In genomic region chr6:45710304-45710821, GRCh38 we compare ENCODE assay signal across 10 cellular contexts.
DNase-seq lines count a peak whose midpoint lies in the region; ATAC-seq, FAIRE-seq and TF ChIP-seq lines count a peak whose summit lies in the region.
"Had no signal": no experiment of that assay in that cellular context is flagged by ENCODE, and none has a peak within 500 bp of the region (broad histone marks: within the 10 kb centered on the region; RNA-seq: fewer than 3 reads in every experiment).

No MANE protein-coding gene starts in this region.

- TF ChIP-seq CTCF in KMS-11 (conservative IDR thresholded peaks at IDR 0.05; ENCODE audit: low read depth, low read length) = no peak

- no peaks in the 10 kb centered on the region for H3K9me3 Mint-ChIP-seq in activated T-helper 1 cell treated with anti-CD3 and anti-CD28 coated beads, Interleukin-12 subunit alpha, Interleukin-12 subunit beta, Interleukin-2, Interleukin-4 antibody, amounts not matched to agents 30 ng/mL and 10 ng/mL and 1 ng/mL, durations not matched to agents 14 hours and 24 hours and 36 hours

- H3K27ac Mint-ChIP-seq in activated T-helper 1 cell treated with anti-CD3 and anti-CD28 coated beads, Interleukin-12 subunit alpha, Interleukin-12 subunit beta, Interleukin-2, Interleukin-4 antibody, amounts not matched to agents 30 ng/mL and 10 ng/mL and 1 ng/mL, durations not matched to agents 14 hours and 24 hours and 36 hours = peak overlapping the region; percentile 85

- H3K4me2 ChIP-seq in KMS-11 = peak overlapping the region; percentile 91

- no peaks in the 10 kb centered on the region for H3K36me3 Mint-ChIP-seq in activated T-helper 1 cell treated with anti-CD3 and anti-CD28 coated beads, Interleukin-12 subunit alpha, Interleukin-12 subunit beta, Interleukin-2, Interleukin-4 antibody, amounts not matched to agents 30 ng/mL and 10 ng/mL and 1 ng/mL, durations not matched to agents 14 hours and 24 hours and 36 hours (ENCODE audit: low read depth)

- FAIRE-seq in HTR-8/SVneo (lab: Jason Lieb, UNC) = no peak
- FAIRE-seq: endometrium had no signal

- peak overlapping the region; percentile 10; the same call in 1 of the 2 replicates for H3K4me3 ChIP-seq in GM08714 (ENCODE audit: low read length)
- H3K4me3 ChIP-seq in KMS-11 (IDR thresholded peaks at IDR 0.05; ENCODE audit: insufficient read depth, low read depth, low read length) = no peak overlapping the region
- H3K4me3 ChIP-seq: vagina had no signal

- intact Hi-C loops in activated T-helper 1 cell treated with anti-CD3 and anti-CD28 coated beads, Interleukin-12 subunit alpha, Interleukin-12 subunit beta, Interleukin-2, Interleukin-4 antibody, amounts not matched to agents 30 ng/mL and 10 ng/mL and 1 ng/mL, durations not matched to agents 14 hours and 24 hours and 36 hours (cut with micrococcal nuclease) = loop anchor here (1.0 to 5.0 kb wide), 15 partner anchors 27 to 773 kb away; partner anchors contain the start of gene SUPT3H
- intact Hi-C loops in cardiac septum (cut with DNase I) = no loop called here

- H3K27me3 ChIP-seq in KMS-11 (ENCODE audit: insufficient read depth, low read depth) = no peaks in the 10 kb centered on the region
- H3K27me3 ChIP-seq: vagina had no signal

- DNase-seq in activated T-helper 1 cell treated with anti-CD3 and anti-CD28 coated beads, Interleukin-12 subunit alpha, Interleukin-12 subunit beta, Interleukin-2, Interleukin-4 antibody, amounts not matched to agents 30 ng/mL and 10 ng/mL and 1 ng/mL, durations not matched to agents 14 hours and 24 hours and 36 hours (ENCODE audit: low spot score) = peak; percentile 57
- peak; percentile 96 for DNase-seq in stimulated activated CD4-positive, alpha-beta T cell treated with anti-CD3 and anti-CD28 coated beads, Interleukin-15, amount 100 ng/mL, for 24 hours
- DNase-seq in HTR-8/SVneo (ENCODE audit: insufficient read length, low spot score) = no peak
- DNase-seq in RKO (ENCODE audit: low spot score) = no peak
- no peak for DNase-seq in cardiac septum (ENCODE audit: low spot score)

- no peaks in the 10 kb centered on the region for H3K27me3 Mint-ChIP-seq in activated T-helper 1 cell treated with anti-CD3 and anti-CD28 coated beads, Interleukin-12 subunit alpha, Interleukin-12 subunit beta, Interleukin-2, Interleukin-4 antibody, amounts not matched to agents 30 ng/mL and 10 ng/mL and 1 ng/mL, durations not matched to agents 14 hours and 24 hours and 36 hours (ENCODE audit: insufficient read depth)

- H4K20me1 ChIP-seq in KMS-11 (ENCODE audit: insufficient read depth) = no peaks in the 10 kb centered on the region

- H3K4me1 Mint-ChIP-seq in activated T-helper 1 cell treated with anti-CD3 and anti-CD28 coated beads, Interleukin-12 subunit alpha, Interleukin-12 subunit beta, Interleukin-2, Interleukin-4 antibody, amounts not matched to agents 30 ng/mL and 10 ng/mL and 1 ng/mL, durations not matched to agents 14 hours and 24 hours and 36 hours (ENCODE audit: low read depth) = peaks cover 28% of the 10 kb centered on the region

- ATAC-seq in GM21529 (IDR thresholded peaks at IDR 0.05; ENCODE audit: unreplicated experiment) = peak; percentile 64

- peaks cover 4% of the 10 kb centered on the region; the same call in 1 of the 2 replicates for H3K79me2 ChIP-seq in KMS-11 (ENCODE audit: insufficient read depth, low read depth)

- H3K4me3 Mint-ChIP-seq in activated T-helper 1 cell treated with anti-CD3 and anti-CD28 coated beads, Interleukin-12 subunit alpha, Interleukin-12 subunit beta, Interleukin-2, Interleukin-4 antibody, amounts not matched to agents 30 ng/mL and 10 ng/mL and 1 ng/mL, durations not matched to agents 14 hours and 24 hours and 36 hours = peak overlapping the region; percentile 45

- H3K36me3 ChIP-seq in KMS-11 (ENCODE audit: insufficient read depth) = no peaks in the 10 kb centered on the region
- H3K36me3 ChIP-seq: vagina had no signal

- 0 out of 2 replicates have a peak overlapping the region, but pooled peaks have one; percentile 4 for H2AFZ ChIP-seq in KMS-11 (ENCODE audit: low read depth)

- H3K9ac ChIP-seq in KMS-11 = peak overlapping the region; percentile 84

- peak overlapping the region; percentile 99 for H3K27ac ChIP-seq in KMS-11
- H3K27ac ChIP-seq: vagina had no signal

- H3K4me1 ChIP-seq in KMS-11 (ENCODE audit: low read depth, poor library complexity, severe bottlenecking) = peaks cover 100% of the 10 kb centered on the region
- H3K4me1 ChIP-seq: vagina had no signal

Comparison
In these comparisons a context has a peak if more than half of its experiments do, and no peak if none do; other contexts are left out.
1. DNase-seq: peak in activated T-helper 1 cell treated with anti-CD3 and anti-CD28 coated beads, Interleukin-12 subunit alpha, Interleukin-12 subunit beta, Interleukin-2, Interleukin-4 antibody, amounts not matched to agents 30 ng/mL and 10 ng/mL and 1 ng/mL, durations not matched to agents 14 hours and 24 hours and 36 hours (single experiment) and stimulated activated CD4-positive, alpha-beta T cell treated with anti-CD3 and anti-CD28 coated beads, Interleukin-15, amount 100 ng/mL, for 24 hours (single experiment); none in HTR-8/SVneo (single experiment), RKO (single experiment) and cardiac septum (single experiment).